Comparison of ENCODE assay signal across 18 cellular contexts in the genomic region with DNA sequence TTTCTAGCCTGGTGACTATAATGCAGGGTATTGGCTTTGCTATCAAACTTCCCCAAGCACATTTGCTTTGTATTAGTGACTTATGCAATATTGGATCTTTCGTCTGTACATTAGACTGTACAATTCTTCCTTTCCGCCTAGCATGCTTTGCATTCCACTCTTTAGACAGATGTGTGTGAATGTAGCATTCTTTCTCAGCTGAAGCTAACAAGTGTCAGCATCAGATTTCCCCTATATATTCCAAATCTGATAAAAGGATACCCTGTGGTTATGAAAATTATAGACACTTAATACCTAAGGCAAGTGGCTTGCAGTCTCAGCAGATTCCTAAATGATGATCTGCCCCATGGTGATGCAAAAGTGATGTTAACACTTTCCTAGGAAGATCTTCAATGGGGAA.
"Had no signal": no experiment of that assay in that cellular context is flagged by ENCODE, and none has a peak within 500 bp of the region (broad histone marks: within the 10 kb centered on the region; RNA-seq: fewer than 3 reads in every experiment).

No MANE protein-coding gene starts in this region.

- DNase-seq: dermis blood vessel endothelial cell; dorsolateral prefrontal cortex; effector CD4-positive, alpha-beta T cell; effector memory CD4-positive, alpha-beta T cell; foreskin keratinocyte; heart left ventricle; hypothalamus; immature natural killer cell; left cardiac atrium; left lung; left ventricle myocardium superior; lower lobe of right lung; mucosa of descending colon; naive B cell had no signal

- H3K27ac ChIP-seq: coronary artery, dorsolateral prefrontal cortex, esophagus muscularis mucosa, foreskin keratinocyte, gastroesophageal sphincter, heart left ventricle, hepatocyte, left lung, lower lobe of right lung had no signal

- H3K4me1 ChIP-seq: esophagus muscularis mucosa, foreskin keratinocyte, gastroesophageal sphincter, left lung, lower lobe of right lung had no signal

- H3K4me3 ChIP-seq: coronary artery, dorsolateral prefrontal cortex, esophagus muscularis mucosa, gastroesophageal sphincter, heart left ventricle, hepatocyte, left lung, lower lobe of right lung, mucosa of descending colon had no signal

- H3K79me2 ChIP-seq: hepatocyte had no signal

- H3K36me3 ChIP-seq: esophagus muscularis mucosa, gastroesophageal sphincter, heart left ventricle, left lung, lower lobe of right lung had no signal

- H2AFZ ChIP-seq: hepatocyte had no signal

- ATAC-seq: foreskin keratinocyte, gastroesophageal sphincter, heart left ventricle, left cardiac atrium, left lung, left ventricle myocardium superior, lower lobe of right lung, mucosa of descending colon had no signal

- H3K9me3 ChIP-seq: esophagus muscularis mucosa, gastroesophageal sphincter, heart left ventricle, lower lobe of right lung, mucosa of descending colon had no signal

- H3K27me3 ChIP-seq: dorsolateral prefrontal cortex, esophagus muscularis mucosa, foreskin keratinocyte, gastroesophageal sphincter, heart left ventricle, hepatocyte, left lung had no signal

- H3K4me2 ChIP-seq: hepatocyte had no signal
